ENCODE assay signal across 17 cellular contexts in genomic region chr12:76544601-76545261, GRCh38.
"Had no signal": no experiment of that assay in that cellular context is flagged by ENCODE, and none has a peak within 500 bp of the region (broad histone marks: within the 10 kb centered on the region; RNA-seq: fewer than 3 reads in every experiment).

No MANE protein-coding gene starts in this region.

- H3K9me3 ChIP-seq: esophagus squamous epithelium, left ventricle myocardium inferior, mucosa of descending colon, tibial nerve, vagina had no signal

- ATAC-seq: mucosa of descending colon; naive thymus-derived CD4-positive, alpha-beta T cell; stimulated activated memory B cell treated with anti-CD40 and anti-IgM and Interleukin-4, amounts not matched to agents 10 μg/mL and 1 μg/mL and 100 μg/mL, for 72 hours had no signal

- H3K4me3 Mint-ChIP-seq: activated naive CD4-positive, alpha-beta T cell treated with anti-CD3 and anti-CD28 coated beads, Interleukin-2, amount 10 ng/mL, durations not matched to agents 7 days and 5 days; memory B cell; stimulated activated memory B cell treated with anti-CD40 and anti-IgM and Interleukin-4, amounts not matched to agents 10 μg/mL and 1 μg/mL and 100 μg/mL, for 72 hours had no signal

- H3K9me3 Mint-ChIP-seq: activated naive CD4-positive, alpha-beta T cell treated with anti-CD3 and anti-CD28 coated beads, Interleukin-2, amount 10 ng/mL, durations not matched to agents 7 days and 5 days; activated T-helper 2 cell treated with anti-CD3 and anti-CD28 coated beads, Interferon-gamma antibody, Interleukin-2, Interleukin-4, amounts not matched to agents 10 μg/mL and 5 μg/mL and 100 μg/mL, durations not matched to agents 14 hours and 24 hours and 36 hours; memory B cell; stimulated activated memory B cell treated with anti-CD40 and anti-IgM and Interleukin-4, amounts not matched to agents 10 μg/mL and 1 μg/mL and 100 μg/mL, for 72 hours had no signal

- DNase-seq: activated CD4-positive, alpha-beta T cell treated with anti-CD3 and anti-CD28 coated beads for 4 hours; activated naive CD4-positive, alpha-beta T cell treated with anti-CD3 and anti-CD28 coated beads, Interleukin-2, amount 10 ng/mL, durations not matched to agents 7 days and 5 days; central memory CD4-positive, alpha-beta T cell; esophagus squamous epithelium; glutamatergic neuron; hypothalamus; left ventricle myocardium inferior; mucosa of descending colon; naive thymus-derived CD4-positive, alpha-beta T cell; stimulated activated CD4-positive, alpha-beta T cell treated with anti-CD3 and anti-CD28 coated beads, Interleukin-12 subunit alpha, Interleukin-12 subunit beta, amount 100 ng/mL, for 4 hours; WERI-Rb-1 had no signal

- H3K36me3 ChIP-seq: esophagus squamous epithelium, left ventricle myocardium inferior, tibial nerve, vagina, WERI-Rb-1 had no signal

- H3K27me3 ChIP-seq: esophagus squamous epithelium, tibial nerve, vagina had no signal

- H3K27ac ChIP-seq: coronary artery, esophagus squamous epithelium, left ventricle myocardium inferior, tibial nerve, vagina, WERI-Rb-1 had no signal

- H3K4me3 ChIP-seq: coronary artery, esophagus squamous epithelium, left ventricle myocardium inferior, mucosa of descending colon, tibial nerve, vagina had no signal

- H3K27me3 Mint-ChIP-seq: activated naive CD4-positive, alpha-beta T cell treated with anti-CD3 and anti-CD28 coated beads, Interleukin-2, amount 10 ng/mL, durations not matched to agents 7 days and 5 days; memory B cell; naive thymus-derived CD4-positive, alpha-beta T cell; stimulated activated memory B cell treated with anti-CD40 and anti-IgM and Interleukin-4, amounts not matched to agents 10 μg/mL and 1 μg/mL and 100 μg/mL, for 72 hours had no signal

- H3K27ac Mint-ChIP-seq: activated naive CD4-positive, alpha-beta T cell treated with anti-CD3 and anti-CD28 coated beads, Interleukin-2, amount 10 ng/mL, durations not matched to agents 7 days and 5 days; activated T-helper 2 cell treated with anti-CD3 and anti-CD28 coated beads, Interferon-gamma antibody, Interleukin-2, Interleukin-4, amounts not matched to agents 10 μg/mL and 5 μg/mL and 100 μg/mL, durations not matched to agents 14 hours and 24 hours and 36 hours; memory B cell; stimulated activated memory B cell treated with anti-CD40 and anti-IgM and Interleukin-4, amounts not matched to agents 10 μg/mL and 1 μg/mL and 100 μg/mL, for 72 hours had no signal
